14 cellular contexts compared by ENCODE assay signal in genomic region chr17:67420994-67421393, GRCh38. TPM values are rescaled to one million over a fixed set of nuclear protein-coding genes. Genes with fewer than 3 reads are reported as not detected.
DNase-seq lines count a peak whose midpoint lies in the region; FAIRE-seq and TF ChIP-seq lines count a peak whose summit lies in the region.
"Had no signal": no experiment of that assay in that cellular context is flagged by ENCODE, and none has a peak within 500 bp of the region (broad histone marks: within the 10 kb centered on the region; RNA-seq: fewer than 3 reads in every experiment).

No MANE protein-coding gene starts in this region.

- FAIRE-seq in keratinocyte (lab: Jason Lieb, UNC) = no peak
- FAIRE-seq: G401.6 had no signal

- H3K9me3 Mint-ChIP-seq in activated T-helper 2 cell treated with anti-CD3 and anti-CD28 coated beads, Interferon-gamma antibody, Interleukin-2, Interleukin-4, amounts not matched to agents 10 μg/mL and 5 μg/mL and 100 μg/mL, durations not matched to agents 14 hours and 24 hours and 36 hours = no peaks in the 10 kb centered on the region
- no peaks in the 10 kb centered on the region for H3K9me3 Mint-ChIP-seq in HFFc6

- no peaks in the 10 kb centered on the region for H3K36me3 Mint-ChIP-seq in activated T-helper 2 cell treated with anti-CD3 and anti-CD28 coated beads, Interferon-gamma antibody, Interleukin-2, Interleukin-4, amounts not matched to agents 10 μg/mL and 5 μg/mL and 100 μg/mL, durations not matched to agents 14 hours and 24 hours and 36 hours (ENCODE audit: low read depth)
- no peaks in the 10 kb centered on the region for H3K36me3 Mint-ChIP-seq in HFFc6 (ENCODE audit: low read depth)

- DNase-seq in right atrium auricular region (ENCODE audit: low spot score) = no peak
- no peak for DNase-seq in cardiac septum (ENCODE audit: low spot score)
- DNase-seq in activated T-helper 2 cell treated with anti-CD3 and anti-CD28 coated beads, Interferon-gamma antibody, Interleukin-2, Interleukin-4, amounts not matched to agents 10 μg/mL and 5 μg/mL and 100 μg/mL, durations not matched to agents 14 hours and 24 hours and 36 hours (ENCODE audit: low spot score) = no peak
- DNase-seq in keratinocyte (ENCODE audit: low read depth, low spot score) = no peak
- no peak for DNase-seq in osteoblast (ENCODE audit: insufficient read length, low spot score, missing footprints)
- DNase-seq in HFFc6 = no peak
- DNase-seq in GOT3 (lab: John Stamatoyannopoulos, UW) = no peak
- DNase-seq in anterior cingulate cortex (lab: John Stamatoyannopoulos, UW) = no peak
- DNase-seq: erythroblast; KBM-7; NCI-H187 treated with DMSO at 0.1 percent for 48 hours; stimulated activated CD4-positive, alpha-beta T cell treated with anti-CD3 and anti-CD28 coated beads, Interleukin-12 subunit alpha, Interleukin-12 subunit beta, amount 100 ng/mL, for 4 hours had no signal

- TF ChIP-seq CTCF in right atrium auricular region (IDR thresholded peaks at IDR 0.05) (no peak), keratinocyte (optimal IDR thresholded peaks at IDR 0.05 in 1 of 3, IDR thresholded peaks at IDR 0.05 in 1 of 3, conservative IDR thresholded peaks at IDR 0.05 in 1 of 3; ENCODE audit: extremely low read depth in 1 of 3, insufficient read depth in 2 of 3, low read length in 3 of 3) (no peak), osteoblast (IDR thresholded peaks at IDR 0.05; ENCODE audit: extremely low read depth, low read depth, low read length) (no peak), HFFc6 (IDR thresholded peaks at IDR 0.05) (no peak)

- H3K27ac Mint-ChIP-seq in activated T-helper 2 cell treated with anti-CD3 and anti-CD28 coated beads, Interferon-gamma antibody, Interleukin-2, Interleukin-4, amounts not matched to agents 10 μg/mL and 5 μg/mL and 100 μg/mL, durations not matched to agents 14 hours and 24 hours and 36 hours = peak overlapping the region; percentile 36
- H3K27ac Mint-ChIP-seq in HFFc6 = no peak overlapping the region

- no peaks in the 10 kb centered on the region for H3K36me3 ChIP-seq in right atrium auricular region
- H3K36me3 ChIP-seq in keratinocyte (ENCODE audit: control insufficient read depth in 2 of 2, extremely low read depth in 1 of 2, insufficient read depth in 2 of 2, low read length in 2 of 2) = no peaks in the 10 kb centered on the region
- no peaks in the 10 kb centered on the region for H3K36me3 ChIP-seq in osteoblast (ENCODE audit: insufficient read depth, low read length)

- H3K4me3 ChIP-seq in right atrium auricular region = no peak overlapping the region
- H3K4me3 ChIP-seq in keratinocyte (ENCODE audit: control insufficient read depth in 2 of 3, extremely low read depth in 1 of 3, insufficient read depth in 2 of 3, low read depth in 1 of 3, low read length in 3 of 3) = no peak overlapping the region
- H3K4me3 ChIP-seq in osteoblast (ENCODE audit: insufficient read depth, low read length) = no peak overlapping the region

- peaks cover 17% of the 10 kb centered on the region for H3K79me2 ChIP-seq in keratinocyte (ENCODE audit: control insufficient read depth, insufficient read depth, low read length)
- peaks cover 6% of the 10 kb centered on the region for H3K79me2 ChIP-seq in osteoblast (ENCODE audit: insufficient read depth, low read length)

- intact Hi-C loops in cardiac septum (cut with DNase I) = no loop called here
- intact Hi-C loops in activated T-helper 2 cell treated with anti-CD3 and anti-CD28 coated beads, Interferon-gamma antibody, Interleukin-2, Interleukin-4, amounts not matched to agents 10 μg/mL and 5 μg/mL and 100 μg/mL, durations not matched to agents 14 hours and 24 hours and 36 hours (cut with micrococcal nuclease) = no loop called here

- H3K27ac ChIP-seq in right atrium auricular region (peak overlapping the region; percentile 62 to 71), keratinocyte (ENCODE audit: control insufficient read depth, insufficient read depth, low read length) (peak overlapping the region; percentile 92), osteoblast (ENCODE audit: low read depth, low read length) (no peak overlapping the region)

- no peaks in the 10 kb centered on the region for H3K27me3 ChIP-seq in right atrium auricular region
- no peaks in the 10 kb centered on the region for H3K27me3 ChIP-seq in keratinocyte (ENCODE audit: control insufficient read depth, extremely low read depth, insufficient read depth, low read length)
- no peaks in the 10 kb centered on the region for H3K27me3 ChIP-seq in osteoblast (ENCODE audit: insufficient read depth, low read length)

- H3K27me3 Mint-ChIP-seq in activated T-helper 2 cell treated with anti-CD3 and anti-CD28 coated beads, Interferon-gamma antibody, Interleukin-2, Interleukin-4, amounts not matched to agents 10 μg/mL and 5 μg/mL and 100 μg/mL, durations not matched to agents 14 hours and 24 hours and 36 hours (ENCODE audit: low read depth) = peaks cover 4% of the 10 kb centered on the region
- H3K27me3 Mint-ChIP-seq in HFFc6 (ENCODE audit: insufficient read depth) = no peaks in the 10 kb centered on the region; the same call in 1 of the 2 replicates
- H3K27me3 Mint-ChIP-seq: brain had no signal

- peaks cover 28% of the 10 kb centered on the region for H3K4me1 Mint-ChIP-seq in activated T-helper 2 cell treated with anti-CD3 and anti-CD28 coated beads, Interferon-gamma antibody, Interleukin-2, Interleukin-4, amounts not matched to agents 10 μg/mL and 5 μg/mL and 100 μg/mL, durations not matched to agents 14 hours and 24 hours and 36 hours (ENCODE audit: low read depth)
- peaks cover 39% of the 10 kb centered on the region for H3K4me1 Mint-ChIP-seq in HFFc6 (ENCODE audit: low read depth)

- peaks cover 0 to 7% of the 10 kb centered on the region in 2 donors for H3K4me1 ChIP-seq in right atrium auricular region
- H3K4me1 ChIP-seq in keratinocyte (ENCODE audit: control insufficient read depth, extremely low read depth, insufficient read depth, low read length) = peaks cover 46% of the 10 kb centered on the region
- H3K4me1 ChIP-seq in osteoblast (ENCODE audit: insufficient read depth, low read length) = peaks cover 14% of the 10 kb centered on the region

- no peak overlapping the region for H3K9ac ChIP-seq in keratinocyte (ENCODE audit: control insufficient read depth, extremely low read depth, insufficient read depth, low read length)

- no peaks in the 10 kb centered on the region for H4K20me1 ChIP-seq in keratinocyte (ENCODE audit: control insufficient read depth, extremely low read depth, insufficient read depth, low read length)
- no peaks in the 10 kb centered on the region for H4K20me1 ChIP-seq in osteoblast (ENCODE audit: insufficient read depth, low read length)

- H3K4me2 ChIP-seq in keratinocyte (ENCODE audit: control insufficient read depth, extremely low read depth, insufficient read depth, low read depth, low read length) = peak overlapping the region; percentile 65
- no peak overlapping the region for H3K4me2 ChIP-seq in osteoblast (ENCODE audit: insufficient read depth, low read length)

- no peak overlapping the region for H2AFZ ChIP-seq in keratinocyte (ENCODE audit: control insufficient read depth, low read length)
- no peak overlapping the region for H2AFZ ChIP-seq in osteoblast (ENCODE audit: low read length)

- no peaks in the 10 kb centered on the region for H3K9me1 ChIP-seq in keratinocyte (ENCODE audit: control insufficient read depth, extremely low read depth, insufficient read depth, low read length)

- dilution Hi-C loops in keratinocyte (cut with MboI; ENCODE audit: extremely low pct_ligation_motif_present, low sequenced_read_pairs) = no loop called here

- H3K4me3 Mint-ChIP-seq in activated T-helper 2 cell treated with anti-CD3 and anti-CD28 coated beads, Interferon-gamma antibody, Interleukin-2, Interleukin-4, amounts not matched to agents 10 μg/mL and 5 μg/mL and 100 μg/mL, durations not matched to agents 14 hours and 24 hours and 36 hours (ENCODE audit: low read depth) = no peak overlapping the region
- H3K4me3 Mint-ChIP-seq in HFFc6 = no peak overlapping the region

- no peaks in the 10 kb centered on the region for H3K9me3 ChIP-seq in right atrium auricular region
- H3K9me3 ChIP-seq in keratinocyte (ENCODE audit: control insufficient read depth, low read depth, low read length) = no peaks in the 10 kb centered on the region
- no peaks in the 10 kb centered on the region for H3K9me3 ChIP-seq in osteoblast (ENCODE audit: low read depth, low read length)

RNA-seq across cellular contexts. Expression of gene PITPNC1, which starts 43.9 kb away (rescaled TPM):
- total RNA-seq in right atrium auricular region = 10 to 100 TPM; 12.5 to 18.1 TPM
- 12.5 TPM for total RNA-seq in cardiac septum
- total RNA-seq in activated T-helper 2 cell treated with anti-CD3 and anti-CD28 coated beads, Interferon-gamma antibody, Interleukin-2, Interleukin-4, amounts not matched to agents 10 μg/mL and 5 μg/mL and 100 μg/mL, durations not matched to agents 14 hours and 24 hours and 36 hours = 10.9 and 11.2 TPM in 2 replicates
- polyA plus RNA-seq in keratinocyte = 14.7 to 25.4 TPM (median 24.8 TPM) in 3 replicates
- polyA plus RNA-seq in keratinocyte (2011; ENCODE audit: low read depth) = 19.5 TPM
- polyA plus RNA-seq in keratinocyte (2011; cell fraction: cytosol; rRNA removed) = 23.4 and 33.3 TPM in 2 replicates
- polyA plus RNA-seq in keratinocyte (2011; cell fraction: nucleus; rRNA removed) = 12.7 and 15.9 TPM in 2 replicates
- 23.1 and 23.3 TPM in 2 replicates for polyA plus RNA-seq in keratinocyte (2012; ENCODE audit: low replicate concordance)
- 13.8 to 26.5 TPM (median 17.4 TPM) in 3 replicates for polyA minus RNA-seq in keratinocyte
- polyA minus RNA-seq in keratinocyte (2011; cell fraction: cytosol; rRNA and poly(A)+ RNA removed) = 16.9 TPM
- 7.9 and 15.7 TPM in 2 replicates for polyA minus RNA-seq in keratinocyte (2011; cell fraction: nucleus; rRNA and poly(A)+ RNA removed)
- 5.0 and 6.2 TPM in 2 replicates for total RNA-seq in osteoblast
- total RNA-seq in HFFc6 (2021; fragmentation: NEBNext Ultra II Directional; extraction: Animal tissue kit (Norgen Biotek cat#: 25700)) = 10 to 100 TPM in 1 of 6 experiments, 1 to 10 TPM in 5; 6.9 to 11.1 (median 7.7) TPM

RNA-seq across cellular contexts. Expression of gene PSMD12, which starts 54.6 kb away (rescaled TPM):
- total RNA-seq in right atrium auricular region (10 to 100 TPM; 20.0 to 31.1 TPM), cardiac septum (43.4 TPM), osteoblast (22.7 and 24.2 TPM in 2 replicates)
- 75.1 and 75.4 TPM in 2 replicates for total RNA-seq in activated T-helper 2 cell treated with anti-CD3 and anti-CD28 coated beads, Interferon-gamma antibody, Interleukin-2, Interleukin-4, amounts not matched to agents 10 μg/mL and 5 μg/mL and 100 μg/mL, durations not matched to agents 14 hours and 24 hours and 36 hours
- 29.6 to 68.4 TPM (median 56.6 TPM) in 3 replicates for polyA plus RNA-seq in keratinocyte
- polyA plus RNA-seq in keratinocyte (2011; ENCODE audit: low read depth) = 81.7 TPM
- polyA plus RNA-seq in keratinocyte (2011; cell fraction: cytosol; rRNA removed) = 34.4 and 60.1 TPM in 2 replicates
- polyA plus RNA-seq in keratinocyte (2011; cell fraction: nucleus; rRNA removed) = 36.2 and 54.4 TPM in 2 replicates
- 60.1 and 72.2 TPM in 2 replicates for polyA plus RNA-seq in keratinocyte (2012; ENCODE audit: low replicate concordance)
- polyA minus RNA-seq in keratinocyte = 7.3 to 42.1 TPM (median 13.0 TPM) in 3 replicates
- 79.6 TPM for polyA minus RNA-seq in keratinocyte (2011; cell fraction: cytosol; rRNA and poly(A)+ RNA removed)
- polyA minus RNA-seq in keratinocyte (2011; cell fraction: nucleus; rRNA and poly(A)+ RNA removed) = 14.2 and 31.7 TPM in 2 replicates
- total RNA-seq in HFFc6 (2021; fragmentation: NEBNext Ultra II Directional; extraction: Animal tissue kit (Norgen Biotek cat#: 25700)) = 10 to 100 TPM; 62.3 to 74.4 (median 73.2) TPM
